Comparison of ENCODE assay signal across 8 cellular contexts in genomic region chr1:26190373-26190987, GRCh38.
DNase-seq lines count a peak whose midpoint lies in the region; ATAC-seq and TF ChIP-seq lines count a peak whose summit lies in the region.

CATSPER4 (plus strand) TSS chr1:26190602; CDS start chr1:26190628, 26 bp downstream.

- TF ChIP-seq CTCF in nephron (IDR thresholded peaks at IDR 0.05; ENCODE audit: unreplicated experiment in 3 of 3): peak in 2 of 3 experiments; percentile 9 to 38

- no peaks in the 10 kb centered on the region for H3K36me3 Mint-ChIP-seq in nephron (ENCODE audit: low read depth)

- no peak within 1 kb of the TSS for H3K4me3 Mint-ChIP-seq in nephron

- no peak for ATAC-seq in GM19452 (IDR thresholded peaks at IDR 0.05; ENCODE audit: unreplicated experiment)
- no peak for ATAC-seq in HG03460 (IDR thresholded peaks at IDR 0.05; ENCODE audit: unreplicated experiment)
- ATAC-seq in HG03432 (IDR thresholded peaks at IDR 0.05; ENCODE audit: unreplicated experiment): no peak

- H3K27ac Mint-ChIP-seq in nephron: peak within 1 kb of the TSS in 2 of 3 experiments; percentile 51 to 61

- no peaks in the 10 kb centered on the region for H3K27me3 Mint-ChIP-seq in nephron (ENCODE audit: low read depth)

- DNase-seq in EH (ENCODE audit: low read depth) (peak; percentile 38), Kasumi-1 (lab: John Stamatoyannopoulos, UW) (peak; percentile 28 to 38), dedifferentiated amniotic fluid mesenchymal stem cell (ENCODE audit: extremely low spot score) (no peak)
- peak; percentile 14 for DNase-seq in central memory CD4-positive, alpha-beta T cell

- H3K9me3 Mint-ChIP-seq in nephron: no peaks in the 10 kb centered on the region

- peaks cover 7% of the 10 kb centered on the region for H3K4me1 Mint-ChIP-seq in nephron
